2 cellular contexts compared by ENCODE assay signal in genomic region chr12:53728206-53728605, GRCh38.
TF ChIP-seq lines count a peak whose summit lies in the region.

No MANE protein-coding gene starts in this region.

TF ChIP-seq in A549, 52 proteins besides CTCF, POLR2A, EP300 and RAD21:
- no peak for TF ChIP-seq JUNB (IDR thresholded peaks at IDR 0.05)

TF ChIP-seq in K562, 482 proteins besides CTCF, POLR2A, EP300 and RAD21:
- TF ChIP-seq RBFOX2 (IDR thresholded peaks at IDR 0.05; ENCODE audit: low read depth, low read length), result no peak
- TF ChIP-seq DACH1 (IDR thresholded peaks at IDR 0.05; ENCODE audit: partially characterized antibody), result no peak
- TF ChIP-seq HDAC1 (IDR thresholded peaks at IDR 0.05), result no peak
- no peak for TF ChIP-seq FOXP4 (CRISPR knock-in tag; IDR thresholded peaks at IDR 0.05; ENCODE audit: borderline replicate concordance)
- no peak for TF ChIP-seq SMARCA4 (IDR thresholded peaks at IDR 0.05)
- no peak for TF ChIP-seq ZNF79 (CRISPR knock-in tag; IDR thresholded peaks at IDR 0.05; ENCODE audit: low read depth)
- no peak for TF ChIP-seq SMAD1 (IDR thresholded peaks at IDR 0.05; ENCODE audit: low read depth, low read length, partially characterized antibody)
- no peak for TF ChIP-seq KLF1 (tag; IDR thresholded peaks at IDR 0.05)
- TF ChIP-seq, protein P1, sequence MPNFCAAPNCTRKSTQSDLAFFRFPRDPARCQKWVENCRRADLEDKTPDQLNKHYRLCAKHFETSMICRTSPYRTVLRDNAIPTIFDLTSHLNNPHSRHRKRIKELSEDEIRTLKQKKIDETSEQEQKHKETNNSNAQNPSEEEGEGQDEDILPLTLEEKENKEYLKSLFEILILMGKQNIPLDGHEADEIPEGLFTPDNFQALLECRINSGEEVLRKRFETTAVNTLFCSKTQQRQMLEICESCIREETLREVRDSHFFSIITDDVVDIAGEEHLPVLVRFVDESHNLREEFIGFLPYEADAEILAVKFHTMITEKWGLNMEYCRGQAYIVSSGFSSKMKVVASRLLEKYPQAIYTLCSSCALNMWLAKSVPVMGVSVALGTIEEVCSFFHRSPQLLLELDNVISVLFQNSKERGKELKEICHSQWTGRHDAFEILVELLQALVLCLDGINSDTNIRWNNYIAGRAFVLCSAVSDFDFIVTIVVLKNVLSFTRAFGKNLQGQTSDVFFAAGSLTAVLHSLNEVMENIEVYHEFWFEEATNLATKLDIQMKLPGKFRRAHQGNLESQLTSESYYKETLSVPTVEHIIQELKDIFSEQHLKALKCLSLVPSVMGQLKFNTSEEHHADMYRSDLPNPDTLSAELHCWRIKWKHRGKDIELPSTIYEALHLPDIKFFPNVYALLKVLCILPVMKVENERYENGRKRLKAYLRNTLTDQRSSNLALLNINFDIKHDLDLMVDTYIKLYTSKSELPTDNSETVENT (CRISPR knock-in tag; IDR thresholded peaks at IDR 0.05), result no peak
- no peak for TF ChIP-seq ZFP1 (CRISPR knock-in tag; IDR thresholded peaks at IDR 0.05)
